23 cellular contexts compared by ENCODE assay signal in genomic region chr12:6041891-6042290, GRCh38.
"Had no signal": no experiment of that assay in that cellular context is flagged by ENCODE, and none has a peak within 500 bp of the region (broad histone marks: within the 10 kb centered on the region; RNA-seq: fewer than 3 reads in every experiment).

No MANE protein-coding gene starts in this region.

- H3K27me3 ChIP-seq: colonic mucosa, dorsolateral prefrontal cortex, hepatocyte, neutrophil, pancreas, right atrium auricular region, tibial nerve, uterus had no signal

- DNase-seq: activated CD4-positive, alpha-beta T cell treated with anti-CD3 and anti-CD28 coated beads, Interleukin-2, amount 10 ng/mL, durations not matched to agents 7 days and 5 days; activated CD4-positive, CD25-positive, alpha-beta regulatory T cell treated with anti-CD3 and anti-CD28 coated beads, Interleukin-2, amount 50 U/mL, for 72 hours; activated CD8-positive, alpha-beta T cell treated with anti-CD3 and anti-CD28 coated beads, Interleukin-2, amount 10 ng/mL, durations not matched to agents 7 days and 5 days; activated gamma-delta T cell; central memory CD4-positive, alpha-beta T cell; colonic mucosa; effector memory CD8-positive, alpha-beta T cell; foreskin fibroblast; immature natural killer cell; kidney glomerular epithelial cell; left ventricle myocardium inferior; pancreas; psoas muscle; stimulated activated CD4-positive, alpha-beta T cell treated with anti-CD3 and anti-CD28 coated beads, Interleukin-1b, Interleukin-23, amount 100 ng/mL, for 48 hours; T-helper 2 cell; uterus; WERI-Rb-1 had no signal

- H3K4me2 ChIP-seq: hepatocyte had no signal

- FAIRE-seq: pancreas had no signal

- H3K4me1 ChIP-seq: colonic mucosa, left ventricle myocardium inferior, pancreas, psoas muscle, right atrium auricular region, tibial nerve, uterus had no signal

- H3K27ac ChIP-seq: colonic mucosa, dorsolateral prefrontal cortex, esophagus muscularis mucosa, hepatocyte, left ventricle myocardium inferior, neutrophil, pancreas, psoas muscle, right atrium auricular region, tibial nerve, uterus, WERI-Rb-1 had no signal

- H3K9me3 ChIP-seq: colonic mucosa, esophagus muscularis mucosa, left ventricle myocardium inferior, neutrophil, pancreas, psoas muscle, right atrium auricular region, tibial nerve, uterus had no signal

- ATAC-seq: activated CD8-positive, alpha-beta T cell treated with anti-CD3 and anti-CD28 coated beads, Interleukin-2, amount 10 ng/mL, durations not matched to agents 7 days and 5 days; effector memory CD8-positive, alpha-beta T cell; pancreas; psoas muscle had no signal

- H3K36me3 ChIP-seq: colonic mucosa, neutrophil, pancreas, tibial nerve, uterus, WERI-Rb-1 had no signal

- H3K79me2 ChIP-seq: hepatocyte had no signal

- H3K4me3 ChIP-seq: colonic mucosa, dorsolateral prefrontal cortex, esophagus muscularis mucosa, hepatocyte, left ventricle myocardium inferior, pancreas, psoas muscle, right atrium auricular region, tibial nerve, uterus had no signal

- H2AFZ ChIP-seq: hepatocyte had no signal
